ENCODE assay signal across 8 cellular contexts in genomic region chr1:8816831-8817412, GRCh38. TPM values are rescaled to one million over a fixed set of nuclear protein-coding genes. Genes with fewer than 3 reads are reported as not detected.
A peak's percentile ranks its signal among the peaks of the same experiment; 100 is the strongest.
DNase-seq lines count a peak whose midpoint lies in the region; ATAC-seq lines count a peak whose summit lies in the region.

No MANE protein-coding gene starts in this region.

- H3K4me1 ChIP-seq in mesodermal cell (ENCODE audit: control insufficient read depth, insufficient read depth, low read length, poor library complexity, severe bottlenecking) = peaks cover 20% of the 10 kb centered on the region
- H3K4me1 ChIP-seq in subcutaneous abdominal adipose tissue (ENCODE audit: control insufficient read depth in 5 of 5, insufficient read depth in 5 of 5, low read length in 5 of 5) = peaks cover 0 to 52% (median 31%) of the 10 kb centered on the region in 5 donors

- peaks cover 2% of the 10 kb centered on the region for H3K36me3 Mint-ChIP-seq in activated CD4-positive, alpha-beta T cell treated with anti-CD3 and anti-CD28 coated beads, Interleukin-2, amount 10 ng/mL, durations not matched to agents 7 days and 5 days (ENCODE audit: low read depth)

- POLR2A ChIA-PET in activated CD4-positive, alpha-beta T cell treated with anti-CD3 and anti-CD28 coated beads, Interleukin-2, amount 10 ng/mL, durations not matched to agents 7 days and 5 days (lab: Charles Lee) = no interaction called here

- H3K9me3 ChIP-seq in mesodermal cell (ENCODE audit: control insufficient read depth, low read length) (no peaks in the 10 kb centered on the region), subcutaneous abdominal adipose tissue (ENCODE audit: control insufficient read depth in 5 of 5, low read length in 5 of 5) (no peaks in the 10 kb centered on the region)

- no peaks in the 10 kb centered on the region for H3K9me3 Mint-ChIP-seq in activated CD4-positive, alpha-beta T cell treated with anti-CD3 and anti-CD28 coated beads, Interleukin-2, amount 10 ng/mL, durations not matched to agents 7 days and 5 days

- WGBS in mesodermal cell (ENCODE audit: insufficient coverage in 2 of 2), 2 experiments = 0 to 1% methylated on average over 31 to 39 of the region's 41 CpGs

- H3K4me3 ChIP-seq in mesodermal cell (ENCODE audit: extremely low read depth, insufficient read depth, low read length, poor library complexity, severe bottlenecking) = peak overlapping the region; percentile 93
- H3K4me3 ChIP-seq in subcutaneous abdominal adipose tissue (ENCODE audit: low read depth in 1 of 5, low read length in 5 of 5) = peak overlapping the region; percentile 87 to 91 (median 88)

- H3K27me3 ChIP-seq in subcutaneous abdominal adipose tissue (ENCODE audit: control insufficient read depth in 5 of 5, insufficient read depth in 4 of 5, low read length in 5 of 5) = no peaks in the 10 kb centered on the region

- H3K27me3 Mint-ChIP-seq in activated CD4-positive, alpha-beta T cell treated with anti-CD3 and anti-CD28 coated beads, Interleukin-2, amount 10 ng/mL, durations not matched to agents 7 days and 5 days = peaks cover 11% of the 10 kb centered on the region

- peak overlapping the region; percentile 97 for H3K27ac Mint-ChIP-seq in activated CD4-positive, alpha-beta T cell treated with anti-CD3 and anti-CD28 coated beads, Interleukin-2, amount 10 ng/mL, durations not matched to agents 7 days and 5 days

- ATAC-seq in HG03280 (IDR thresholded peaks at IDR 0.05; ENCODE audit: unreplicated experiment) (peak; percentile 21), GM18502 (IDR thresholded peaks at IDR 0.05; ENCODE audit: poor library complexity, unreplicated experiment) (no peak)

- peak overlapping the region; percentile 93 for H3K27ac ChIP-seq in mesodermal cell (ENCODE audit: low read depth, low read length, severe bottlenecking)
- peak overlapping the region; percentile 92 for H3K27ac ChIP-seq in subcutaneous abdominal adipose tissue (ENCODE audit: low read depth, low read length)

- no peaks in the 10 kb centered on the region for H3K36me3 ChIP-seq in mesodermal cell (ENCODE audit: control insufficient read depth, insufficient read depth, low read length)
- no peaks in the 10 kb centered on the region for H3K36me3 ChIP-seq in subcutaneous abdominal adipose tissue (ENCODE audit: control insufficient read depth in 5 of 5, insufficient read depth in 5 of 5, low read length in 5 of 5)

- CTCF ChIA-PET in activated CD4-positive, alpha-beta T cell treated with anti-CD3 and anti-CD28 coated beads, Interleukin-2, amount 10 ng/mL, durations not matched to agents 7 days and 5 days (lab: Charles Lee) = interaction anchor here (1.4 to 2.6 kb wide), 3 partner anchors 17 to 188 kb away, joined by 3 to 7 read pairs (median 5); no protein-coding TSS in a partner anchor

- DNase-seq in NCI-H1092 treated with DMSO at 0.1 percent for 48 hours (lab: John Stamatoyannopoulos, UW) (peak; percentile 61), NCI-H1092 (lab: John Stamatoyannopoulos, UW) (no peak)
- DNase-seq in activated CD4-positive, alpha-beta T cell treated with anti-CD3 and anti-CD28 coated beads, Interleukin-2, amount 10 ng/mL, durations not matched to agents 7 days and 5 days = peak; percentile 10
- DNase-seq in effector CD8-positive, alpha-beta T cell (lab: John Stamatoyannopoulos, UW) = peak; percentile 17

- H3K4me1 Mint-ChIP-seq in activated CD4-positive, alpha-beta T cell treated with anti-CD3 and anti-CD28 coated beads, Interleukin-2, amount 10 ng/mL, durations not matched to agents 7 days and 5 days = peaks cover 44% of the 10 kb centered on the region

- H3K9ac ChIP-seq in subcutaneous abdominal adipose tissue (ENCODE audit: low read length in 5 of 5) = peak overlapping the region; percentile 59 to 97 (median 91)

- H3K4me3 Mint-ChIP-seq in activated CD4-positive, alpha-beta T cell treated with anti-CD3 and anti-CD28 coated beads, Interleukin-2, amount 10 ng/mL, durations not matched to agents 7 days and 5 days = peak overlapping the region; percentile 89

RNA-seq across cellular contexts. Expression of gene RERE, which starts 0.5 kb away (rescaled TPM):
- 10 to 100 TPM; 68.5 to 68.7 TPM for total RNA-seq in activated CD4-positive, alpha-beta T cell treated with anti-CD3 and anti-CD28 coated beads, Interleukin-2, amount 10 ng/mL, durations not matched to agents 7 days and 5 days
- polyA plus RNA-seq in mesodermal cell (2013, experiment 1 of 2) = 92.8 TPM
- 89.3 TPM for polyA plus RNA-seq in mesodermal cell (2013, experiment 2 of 2)
